Comparison of ENCODE assay signal across 23 cellular contexts in the genomic region with DNA sequence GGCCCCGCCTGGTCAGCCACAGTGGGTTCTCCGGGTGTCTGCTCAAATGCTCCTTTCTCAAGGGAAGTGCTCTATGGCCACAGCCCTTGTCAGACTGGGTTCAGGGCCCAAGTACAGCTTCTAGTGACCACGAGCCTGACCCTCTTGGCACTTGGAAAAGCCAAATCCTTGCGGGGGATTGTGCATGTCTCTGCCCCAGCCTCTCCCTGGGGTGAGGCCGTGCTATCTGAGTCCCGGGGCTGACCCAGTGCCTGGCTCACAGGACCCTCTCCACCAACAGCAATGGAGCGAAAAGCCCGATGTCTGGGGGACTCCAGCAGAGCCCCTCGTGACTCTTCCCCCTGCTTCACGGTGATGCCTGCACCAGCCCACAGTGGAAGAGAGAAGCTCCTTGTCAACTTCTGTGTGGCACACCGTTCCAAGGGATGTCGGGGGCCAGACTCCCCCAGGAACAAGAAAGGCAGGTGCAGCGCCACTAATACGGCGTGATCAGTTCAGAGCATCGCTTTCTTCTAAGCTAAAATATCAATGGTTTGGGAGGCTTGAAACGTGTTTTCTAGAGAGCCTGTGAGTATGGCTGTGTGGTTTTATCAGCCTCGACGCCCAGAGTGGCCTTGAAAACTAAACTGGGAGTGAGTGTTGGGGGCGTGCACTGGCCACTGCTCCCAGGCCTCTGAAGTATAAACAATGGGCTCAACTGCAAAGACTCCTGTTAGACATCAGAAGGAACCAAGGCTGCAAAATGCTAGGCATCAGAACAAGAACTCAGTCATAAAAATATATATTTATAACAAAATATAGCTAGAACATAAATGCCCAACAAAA. TPM values are rescaled to one million over a fixed set of nuclear protein-coding genes. Genes with fewer than 3 reads are reported as not detected.
DNase-seq lines count a peak whose midpoint lies in the region; ATAC-seq and TF ChIP-seq lines count a peak whose summit lies in the region.
"Had no signal": no experiment of that assay in that cellular context is flagged by ENCODE, and none has a peak within 500 bp of the region (broad histone marks: within the 10 kb centered on the region; RNA-seq: fewer than 3 reads in every experiment).

No MANE protein-coding gene starts in this region.

- H3K27me3 ChIP-seq in right atrium auricular region (no peaks in the 10 kb centered on the region), thyroid gland (no peaks in the 10 kb centered on the region)
- H3K27me3 ChIP-seq: SJSA1 had no signal

- H3K4me3 ChIP-seq in right atrium auricular region, result no peak overlapping the region
- H3K4me3 ChIP-seq in thyroid gland (replicated peaks in 1 of 3), result no peak overlapping the region
- H3K4me3 ChIP-seq: SJSA1 had no signal

- peaks cover 28% of the 10 kb centered on the region for H3K4me1 Mint-ChIP-seq in mesothelial cell of epicardium
- H3K4me1 Mint-ChIP-seq: CD8-positive, alpha-beta memory T cell had no signal

- no peaks in the 10 kb centered on the region for H3K36me3 Mint-ChIP-seq in mesothelial cell of epicardium
- H3K36me3 Mint-ChIP-seq: CD8-positive, alpha-beta memory T cell had no signal

- H3K27ac Mint-ChIP-seq in mesothelial cell of epicardium, result no peak overlapping the region

- DNase-seq in left ventricle myocardium superior (peak; percentile 13), right atrium auricular region (ENCODE audit: low spot score) (no peak), mesothelial cell of epicardium (ENCODE audit: low spot score in 2 of 2, unreplicated experiment in 2 of 2) (peak; percentile 5 to 31), sciatic nerve (ENCODE audit: low spot score) (peak; percentile 46), hepatic stellate cell (ENCODE audit: low spot score) (no peak), thyroid gland (no peak), NCI-H82 (lab: John Stamatoyannopoulos, UW) (no peak)
- DNase-seq: AML-193, C1 segment of cervical spinal cord, Calu3, DMS153, GOT3, IMR-90, NCI-H1105, NCI-H146, NCI-H2029, NCI-H226, NCI-H510A treated with DMSO at 0.1 percent for 48 hours, NCI-H774 had no signal

- no peaks in the 10 kb centered on the region for H3K36me3 ChIP-seq in right atrium auricular region
- H3K36me3 ChIP-seq in thyroid gland, result no peaks in the 10 kb centered on the region
- H3K36me3 ChIP-seq: SJSA1 had no signal

- H3K9me3 Mint-ChIP-seq in mesothelial cell of epicardium, result no peaks in the 10 kb centered on the region
- H3K9me3 Mint-ChIP-seq: CD8-positive, alpha-beta memory T cell had no signal

- 77 to 85% methylated on average over 18 to 20 of the region's 20 CpGs for WGBS in thyroid gland, 2 donors

- H3K9me3 ChIP-seq in right atrium auricular region, result no peaks in the 10 kb centered on the region
- no peaks in the 10 kb centered on the region for H3K9me3 ChIP-seq in thyroid gland
- H3K9me3 ChIP-seq: SJSA1 had no signal

- no peaks in the 10 kb centered on the region for H3K4me1 ChIP-seq in right atrium auricular region
- H3K4me1 ChIP-seq in thyroid gland, result no peaks in the 10 kb centered on the region
- H3K4me1 ChIP-seq: SJSA1 had no signal

- no peak for TF ChIP-seq POLR2A in thyroid gland (IDR thresholded peaks at IDR 0.05)

- ATAC-seq in left ventricle myocardium superior (no peak), sciatic nerve (no peak)
- ATAC-seq: Panc1 had no signal

- no peaks in the 10 kb centered on the region for H3K27me3 Mint-ChIP-seq in mesothelial cell of epicardium (ENCODE audit: low read depth)

- intact Hi-C loops in left ventricle myocardium superior (cut with micrococcal nuclease), result no loop called here
- intact Hi-C loops in sciatic nerve (cut with DNase I), result no loop called here
- intact Hi-C loops in thyroid gland (cut with DNase I), result no loop called here

- no peak for TF ChIP-seq CTCF in right atrium auricular region (IDR thresholded peaks at IDR 0.05)
- TF ChIP-seq CTCF in mesothelial cell of epicardium (IDR thresholded peaks at IDR 0.05; ENCODE audit: unreplicated experiment), result no peak
- no peak for TF ChIP-seq CTCF in thyroid gland (IDR thresholded peaks at IDR 0.05)

- H3K27ac ChIP-seq in right atrium auricular region, result no peak overlapping the region
- H3K27ac ChIP-seq in thyroid gland, result no peak overlapping the region
- H3K27ac ChIP-seq: KMS-11, SJSA1 had no signal

- H3K4me3 Mint-ChIP-seq in mesothelial cell of epicardium, result no peak overlapping the region

RNA-seq across cellular contexts. Expression of gene DLL1, which starts 51.9 kb away (rescaled TPM):
- total RNA-seq in left ventricle myocardium superior (15.3 TPM), right atrium auricular region (10 to 100 TPM; 11.2 to 22.0 TPM), mesothelial cell of epicardium (2.6 to 4.8 TPM (median 3.6 TPM) in 3 replicates), sciatic nerve (15.4 TPM), thyroid gland (10 to 100 TPM in 3 of 4 donors, 1 to 10 TPM in 1; 6.6 to 14.9 (median 11.5) TPM)

Comparison
In these comparisons a context has a peak if more than half of its experiments do, and no peak if none do; other contexts are left out.
1. DNase-seq: peak in left ventricle myocardium superior (single experiment), mesothelial cell of epicardium (2 of 2) and sciatic nerve (single experiment); none in right atrium auricular region (single experiment), hepatic stellate cell (single experiment), thyroid gland (0 of 2) and NCI-H82 (single experiment).